Comparison of ENCODE assay signal across 17 cellular contexts in genomic region chr10:24239289-24239688, GRCh38. TPM values are rescaled to one million over a fixed set of nuclear protein-coding genes. Genes with fewer than 3 reads are reported as not detected.
DNase-seq lines count a peak whose midpoint lies in the region; ATAC-seq and TF ChIP-seq lines count a peak whose summit lies in the region.
"Had no signal": no experiment of that assay in that cellular context is flagged by ENCODE, and none has a peak within 500 bp of the region (broad histone marks: within the 10 kb centered on the region; RNA-seq: fewer than 3 reads in every experiment).

No MANE protein-coding gene starts in this region.

- POLR2A ChIA-PET in CD8-positive, alpha-beta memory T cell (lab: Charles Lee) = no interaction called here

- WGBS in testis, 2 donors = 41 to 42% methylated on average over 8 of the region's 8 CpGs

- H3K9me3 ChIP-seq in testis = no peaks in the 10 kb centered on the region
- H3K9me3 ChIP-seq in CD8-positive, alpha-beta memory T cell (ENCODE audit: low read length) = no peaks in the 10 kb centered on the region
- H3K9me3 ChIP-seq: right lobe of liver had no signal

- no peaks in the 10 kb centered on the region for H3K27me3 Mint-ChIP-seq in progenitor cell of endocrine pancreas
- H3K27me3 Mint-ChIP-seq in CD8-positive, alpha-beta memory T cell = no peaks in the 10 kb centered on the region

- peaks cover 24% of the 10 kb centered on the region for H3K4me1 ChIP-seq in testis
- H3K4me1 ChIP-seq in CD8-positive, alpha-beta memory T cell (ENCODE audit: insufficient read depth, low read length) = no peaks in the 10 kb centered on the region
- H3K4me1 ChIP-seq: right lobe of liver had no signal

- peaks cover 3% of the 10 kb centered on the region for H3K36me3 Mint-ChIP-seq in progenitor cell of endocrine pancreas (ENCODE audit: insufficient read depth)
- no peaks in the 10 kb centered on the region for H3K36me3 Mint-ChIP-seq in CD8-positive, alpha-beta memory T cell

- no peak overlapping the region for H3K4me3 ChIP-seq in testis
- H3K4me3 ChIP-seq in CD8-positive, alpha-beta memory T cell (ENCODE audit: low read length) = no peak overlapping the region
- H3K4me3 ChIP-seq: right lobe of liver had no signal

- CTCF ChIA-PET in CD8-positive, alpha-beta memory T cell (lab: Charles Lee) = interaction anchor here (1.2 kb wide), 1 partner anchor 64 kb away, joined by 3 read pairs; no protein-coding TSS in a partner anchor

- peak overlapping the region; percentile 98 for H3K27ac Mint-ChIP-seq in progenitor cell of endocrine pancreas
- no peak overlapping the region for H3K27ac Mint-ChIP-seq in CD8-positive, alpha-beta memory T cell
- H3K27ac Mint-ChIP-seq: activated T-helper 1 cell treated with anti-CD3 and anti-CD28 coated beads, Interleukin-12 subunit alpha, Interleukin-12 subunit beta, Interleukin-2, Interleukin-4 antibody, amounts not matched to agents 30 ng/mL and 10 ng/mL and 1 ng/mL, durations not matched to agents 14 hours and 24 hours and 36 hours had no signal

- no peak for TF ChIP-seq POLR2A in testis (IDR thresholded peaks at IDR 0.05)

- H3K27me3 ChIP-seq in testis = no peaks in the 10 kb centered on the region
- no peaks in the 10 kb centered on the region for H3K27me3 ChIP-seq in CD8-positive, alpha-beta memory T cell (ENCODE audit: insufficient read depth, low read length, poor library complexity, severe bottlenecking)
- H3K27me3 ChIP-seq: right lobe of liver had no signal

- TF ChIP-seq CTCF in C4-2B (conservative IDR thresholded peaks at IDR 0.05) (no peak), VCaP (conservative IDR thresholded peaks at IDR 0.05) (no peak), progenitor cell of endocrine pancreas (IDR thresholded peaks at IDR 0.05; ENCODE audit: unreplicated experiment) (no peak), testis (IDR thresholded peaks at IDR 0.05) (no peak)

- peak overlapping the region; percentile 53; the same call in 1 of the 2 replicates for H3K27ac ChIP-seq in C4-2B
- peak overlapping the region; percentile 90 for H3K27ac ChIP-seq in VCaP
- H3K27ac ChIP-seq in testis = peak overlapping the region in 1 of 2 donors; percentile 39
- no peak overlapping the region for H3K27ac ChIP-seq in CD8-positive, alpha-beta memory T cell (ENCODE audit: low read depth, low read length)
- H3K27ac ChIP-seq: KMS-11, right lobe of liver had no signal

- ATAC-seq in HG03439 (IDR thresholded peaks at IDR 0.05; ENCODE audit: unreplicated experiment) = no peak

- peaks cover 59% of the 10 kb centered on the region for H3K4me1 Mint-ChIP-seq in progenitor cell of endocrine pancreas (ENCODE audit: low read depth)
- no peaks in the 10 kb centered on the region for H3K4me1 Mint-ChIP-seq in CD8-positive, alpha-beta memory T cell

- H3K4me3 Mint-ChIP-seq in progenitor cell of endocrine pancreas (ENCODE audit: low read depth) = peak overlapping the region; percentile 84
- no peak overlapping the region for H3K4me3 Mint-ChIP-seq in CD8-positive, alpha-beta memory T cell
- H3K4me3 Mint-ChIP-seq: activated T-helper 1 cell treated with anti-CD3 and anti-CD28 coated beads, Interleukin-12 subunit alpha, Interleukin-12 subunit beta, Interleukin-2, Interleukin-4 antibody, amounts not matched to agents 30 ng/mL and 10 ng/mL and 1 ng/mL, durations not matched to agents 14 hours and 24 hours and 36 hours had no signal

- no peaks in the 10 kb centered on the region for H3K36me3 ChIP-seq in testis (ENCODE audit: low read depth, missing control alignments)
- no peaks in the 10 kb centered on the region for H3K36me3 ChIP-seq in CD8-positive, alpha-beta memory T cell (ENCODE audit: insufficient read depth, low read length)
- H3K36me3 ChIP-seq: right lobe of liver had no signal

- intact Hi-C loops in testis (cut with DNase I; ENCODE audit: low total_unique reads) = no loop called here

- peak; percentile 23 for DNase-seq in foreskin melanocyte
- DNase-seq in progenitor cell of endocrine pancreas (ENCODE audit: low spot score, unreplicated experiment) = no peak
- DNase-seq in testis = no peak
- DNase-seq in NCI-H446 treated with DMSO at 0.1 percent for 48 hours (lab: John Stamatoyannopoulos, UW) = no peak
- no peak for DNase-seq in CD8-positive, alpha-beta memory T cell
- DNase-seq: amygdala; foreskin fibroblast; NCI-H187; NCI-H774; right lobe of liver; stimulated activated naive CD4-positive, alpha-beta T cell; T1000 had no signal

- no peaks in the 10 kb centered on the region for H3K9me3 Mint-ChIP-seq in progenitor cell of endocrine pancreas (ENCODE audit: low read depth)
- peaks cover 0 to 3% (median 2%) of the 10 kb centered on the region in 5 donors for H3K9me3 Mint-ChIP-seq in CD8-positive, alpha-beta memory T cell
- H3K9me3 Mint-ChIP-seq: activated T-helper 1 cell treated with anti-CD3 and anti-CD28 coated beads, Interleukin-12 subunit alpha, Interleukin-12 subunit beta, Interleukin-2, Interleukin-4 antibody, amounts not matched to agents 30 ng/mL and 10 ng/mL and 1 ng/mL, durations not matched to agents 14 hours and 24 hours and 36 hours had no signal

RNA-seq across cellular contexts. Expression of gene KIAA1217, which starts 30.4 kb away (rescaled TPM):
- total RNA-seq in progenitor cell of endocrine pancreas = 117 and 121 TPM in 2 replicates
- 100 to 1,000 TPM; 134 to 197 TPM for total RNA-seq in testis
- 40.0 TPM for polyA plus RNA-seq in testis (ENCODE audit: insufficient read depth, low read depth, low replicate concordance)
- total RNA-seq in CD8-positive, alpha-beta memory T cell = under 1 TPM in 1 of 2 experiments, not detected in 1; 0.20 TPM
- polyA plus RNA-seq in CD8-positive, alpha-beta memory T cell = not detected

Comparison
In these comparisons a context has a peak if more than half of its experiments do, and no peak if none do; other contexts are left out.
1. RNA of gene KIAA1217, which starts 30.4 kb away (total RNA-seq): 134 to 197 TPM in testis and 117 to 121 TPM in progenitor cell of endocrine pancreas; 0.20 TPM in CD8-positive, alpha-beta memory T cell; every median in the first group is over 10 times any median in the second.